13 cellular contexts compared by ENCODE assay signal in genomic region chr15:22936577-22937472, GRCh38. TPM values are rescaled to one million over a fixed set of nuclear protein-coding genes. Genes with fewer than 3 reads are reported as not detected.
DNase-seq lines count a peak whose midpoint lies in the region; ATAC-seq and TF ChIP-seq lines count a peak whose summit lies in the region.
"Had no signal": no experiment of that assay in that cellular context is flagged by ENCODE, and none has a peak within 500 bp of the region (broad histone marks: within the 10 kb centered on the region; RNA-seq: fewer than 3 reads in every experiment).

No MANE protein-coding gene starts in this region.

- TF ChIP-seq CTCF in GM10266 (IDR thresholded peaks at IDR 0.05; ENCODE audit: control insufficient read depth, insufficient read depth, low read depth, missing control alignments), result no peak
- no peak for TF ChIP-seq CTCF in upper lobe of right lung (IDR thresholded peaks at IDR 0.05)

- no peaks in the 10 kb centered on the region for H3K27me3 ChIP-seq in Karpas-422 (ENCODE audit: low read length)
- no peaks in the 10 kb centered on the region for H3K27me3 ChIP-seq in upper lobe of right lung
- H3K27me3 ChIP-seq: heart right ventricle had no signal

- H2AFZ ChIP-seq in Karpas-422 (ENCODE audit: low read length), result no peak overlapping the region

- DNase-seq in GM10266 (ENCODE audit: extremely low spot score) (peak; percentile 87), Karpas-422 (peak; percentile 49), NCI-H345 treated with DMSO at 0.1 percent for 48 hours (lab: John Stamatoyannopoulos, UW; ENCODE audit: unreplicated experiment) (no peak), head of caudate nucleus (no peak), upper lobe of right lung (no peak)
- DNase-seq in activated effector memory CD4-positive, alpha-beta T cell treated with anti-CD3 and anti-CD28 coated beads, Interleukin-2, amount 50 U/mL, for 16 hours, result no peak
- DNase-seq: activated T-cell treated with anti-CD3 and anti-CD28 coated beads, Interleukin-2, amount 50 U/mL, for 24 hours; C1 segment of cervical spinal cord; heart right ventricle; NCI-H1048 had no signal

- H3K27ac ChIP-seq in Karpas-422 (ENCODE audit: low read length), result no peak overlapping the region
- no peak overlapping the region for H3K27ac ChIP-seq in upper lobe of right lung
- H3K27ac ChIP-seq: heart right ventricle had no signal

- no peak overlapping the region for H3K4me3 ChIP-seq in Karpas-422 (ENCODE audit: low read length)
- no peak overlapping the region for H3K4me3 ChIP-seq in upper lobe of right lung
- H3K4me3 ChIP-seq: heart right ventricle had no signal

- H4K20me1 ChIP-seq in Karpas-422 (ENCODE audit: insufficient read depth, low read depth, low read length), result no peaks in the 10 kb centered on the region

- no peaks in the 10 kb centered on the region for H3K36me3 ChIP-seq in Karpas-422 (ENCODE audit: insufficient read depth, low read length)
- peaks cover 71% of the 10 kb centered on the region for H3K36me3 ChIP-seq in upper lobe of right lung

- H3K4me2 ChIP-seq in Karpas-422 (ENCODE audit: low read depth, low read length, poor library complexity, severe bottlenecking), result peak overlapping the region; percentile 22

- ATAC-seq in GM19328 (IDR thresholded peaks at IDR 0.05; ENCODE audit: unreplicated experiment) (peak; percentile 83), HG02884 (IDR thresholded peaks at IDR 0.05; ENCODE audit: unreplicated experiment) (peak; percentile 82), upper lobe of right lung (no peak)
- ATAC-seq: heart right ventricle, Right ventricle myocardium inferior had no signal

- no peaks in the 10 kb centered on the region for H3K79me2 ChIP-seq in Karpas-422 (ENCODE audit: low read length)

- H3K9me3 ChIP-seq in Karpas-422 (ENCODE audit: low read length) (no peaks in the 10 kb centered on the region), upper lobe of right lung (no peaks in the 10 kb centered on the region)
- H3K9me3 ChIP-seq: heart right ventricle had no signal

- intact Hi-C loops in head of caudate nucleus (cut with DNase I) (no loop called here), upper lobe of right lung (cut with DNase I) (no loop called here)

- H3K9ac ChIP-seq in Karpas-422 (ENCODE audit: low read length), result no peak overlapping the region

- H3K9me2 ChIP-seq in Karpas-422 (replicated peaks; ENCODE audit: insufficient read depth, low read length), result no peaks in the 10 kb centered on the region

- H3K4me1 ChIP-seq in Karpas-422 (ENCODE audit: low read length) (peaks cover 18% of the 10 kb centered on the region), upper lobe of right lung (no peaks in the 10 kb centered on the region)
- H3K4me1 ChIP-seq: heart right ventricle had no signal

RNA-seq across cellular contexts. Expression of gene CYFIP1, which starts 43.3 kb away (rescaled TPM):
- total RNA-seq in Karpas-422 (2014; rRNA removed; shearing (Covaris generic); ENCODE audit: low replicate concordance), result 0.04 and 1.7 TPM in 2 replicates
- total RNA-seq in upper lobe of right lung, result 139 TPM

Comparison
In these comparisons a context has a peak if more than half of its experiments do, and no peak if none do; other contexts are left out.
1. DNase-seq: peak in GM10266 (single experiment) and Karpas-422 (single experiment); none in activated effector memory CD4-positive, alpha-beta T cell treated with anti-CD3 and anti-CD28 coated beads, Interleukin-2, amount 50 U/mL, for 16 hours (single experiment), NCI-H345 treated with DMSO at 0.1 percent for 48 hours (single experiment), head of caudate nucleus (0 of 42) and upper lobe of right lung (single experiment).
2. RNA of gene CYFIP1, which starts 43.3 kb away (total RNA-seq): 139 TPM in upper lobe of right lung (single experiment); 0.04 to 1.7 TPM in Karpas-422; every median in the first group is over 10 times any median in the second.